ENCODE assay signal across 14 cellular contexts in genomic region chr7:137091396-137091795, GRCh38.
DNase-seq lines count a peak whose midpoint lies in the region; ATAC-seq and TF ChIP-seq lines count a peak whose summit lies in the region.
"Had no signal": no experiment of that assay in that cellular context is flagged by ENCODE, and none has a peak within 500 bp of the region (broad histone marks: within the 10 kb centered on the region; RNA-seq: fewer than 3 reads in every experiment).

No MANE protein-coding gene starts in this region.

- H2BK15ac ChIP-seq in mesenchymal stem cell (ENCODE audit: low read depth, poor library complexity, severe bottlenecking), result no peak overlapping the region

- H3K4me1 ChIP-seq in mesenchymal stem cell (ENCODE audit: control insufficient read depth, insufficient read depth, low read depth, low read length) (no peaks in the 10 kb centered on the region), GM23248 (ENCODE audit: insufficient read depth) (no peaks in the 10 kb centered on the region)
- H3K4me1 ChIP-seq: tibial artery had no signal

- H3K4me3 ChIP-seq in choroid plexus epithelial cell (ENCODE audit: low read depth, low read length) (no peak overlapping the region), mesenchymal stem cell (ENCODE audit: insufficient read depth in 1 of 2, low read depth in 1 of 2, low read length in 2 of 2) (no peak overlapping the region), GM23248 (no peak overlapping the region)
- H3K4me3 ChIP-seq: SK-N-MC, tibial artery had no signal

- H4K20me1 ChIP-seq in GM23248 (ENCODE audit: insufficient read depth), result no peaks in the 10 kb centered on the region

- no peak overlapping the region for H3K27ac ChIP-seq in mesenchymal stem cell (ENCODE audit: low read length, poor library complexity, severe bottlenecking)
- H3K27ac ChIP-seq in GM23248, result no peak overlapping the region
- H3K27ac ChIP-seq: SK-N-MC, tibial artery had no signal

- in situ Hi-C loops in KBM-7 (cut with MboI; ENCODE audit: low pct_unique_long_range_greater_than_20kb, low sequenced_read_pairs), result no loop called here
- in situ Hi-C loops in GM23248 (cut with MboI), result no loop called here
- in situ Hi-C loops in ACHN (cut with HindIII; ENCODE audit: low pct_ligation_motif_present, low pct_unique_long_range_greater_than_20kb, low sequenced_read_pairs), result no loop called here

- no peaks in the 10 kb centered on the region for H3K79me1 ChIP-seq in mesenchymal stem cell (replicated peaks; ENCODE audit: low read length, poor library complexity, severe bottlenecking)

- H3K9me2 ChIP-seq in GM23248 (ENCODE audit: insufficient read depth), result no peaks in the 10 kb centered on the region

- peak; percentile 73 for TF ChIP-seq CTCF in choroid plexus epithelial cell (conservative IDR thresholded peaks at IDR 0.05; ENCODE audit: low read depth, low read length)

- H2BK120ac ChIP-seq in mesenchymal stem cell (ENCODE audit: low read depth, low read length), result no peak overlapping the region

- no peak overlapping the region for H3K14ac ChIP-seq in mesenchymal stem cell (ENCODE audit: low read length in 2 of 2)

- H4K91ac ChIP-seq in mesenchymal stem cell (ENCODE audit: low read length), result peak overlapping the region; percentile 59

- no peak overlapping the region for H2AK5ac ChIP-seq in mesenchymal stem cell (ENCODE audit: low read length, severe bottlenecking)

- H3K36me3 ChIP-seq in mesenchymal stem cell (ENCODE audit: control insufficient read depth in 1 of 2, insufficient read depth in 2 of 2, low read depth in 1 of 2, low read length in 2 of 2), result no peaks in the 10 kb centered on the region
- H3K36me3 ChIP-seq in GM23248 (ENCODE audit: low read depth), result no peaks in the 10 kb centered on the region
- H3K36me3 ChIP-seq: tibial artery had no signal

- no peak for ATAC-seq in GM19351 (IDR thresholded peaks at IDR 0.05; ENCODE audit: unreplicated experiment)

- H3K4me2 ChIP-seq in mesenchymal stem cell (ENCODE audit: low read length, poor library complexity, severe bottlenecking) (no peak overlapping the region), GM23248 (ENCODE audit: unreplicated experiment) (no peak overlapping the region)

- no peak overlapping the region for H2BK5ac ChIP-seq in mesenchymal stem cell (ENCODE audit: low read depth, low read length, poor library complexity, severe bottlenecking)

- H3K9me3 ChIP-seq in mesenchymal stem cell (ENCODE audit: control insufficient read depth, low read length), result no peaks in the 10 kb centered on the region
- H3K9me3 ChIP-seq in GM23248 (ENCODE audit: low read depth), result no peaks in the 10 kb centered on the region
- H3K9me3 ChIP-seq: tibial artery had no signal

- H2AFZ ChIP-seq in mesenchymal stem cell (ENCODE audit: low read depth, low read length) (no peak overlapping the region), GM23248 (no peak overlapping the region)

- no peak overlapping the region for H4K8ac ChIP-seq in mesenchymal stem cell (ENCODE audit: low read length)

- no peaks in the 10 kb centered on the region for H3F3A ChIP-seq in GM23248 (ENCODE audit: insufficient read depth)

- no peak overlapping the region for H3K23ac ChIP-seq in mesenchymal stem cell (ENCODE audit: low read length in 2 of 2)

- DNase-seq in D341Med (ENCODE audit: low spot score) (peak; percentile 36), KBM-7 (peak; percentile 15), choroid plexus epithelial cell (ENCODE audit: low read depth) (peak; percentile 61), mesenchymal stem cell (peak; percentile 56), GM23248 (no peak), ACHN (no peak), germinal center (ENCODE audit: low spot score) (no peak)
- DNase-seq: activated CD4-positive, alpha-beta memory T cell treated with anti-CD3 and anti-CD28 coated beads, Interleukin-2, amount 10 ng/mL, durations not matched to agents 7 days and 5 days; activated naive CD8-positive, alpha-beta T cell treated with anti-CD3 and anti-CD28 coated beads, Interleukin-2, amount 10 ng/mL, durations not matched to agents 7 days and 5 days; DMS153; GOT3; tibial artery had no signal

- no peaks in the 10 kb centered on the region for H3K27me3 ChIP-seq in mesenchymal stem cell (ENCODE audit: control insufficient read depth in 1 of 2, insufficient read depth in 1 of 2, low read length in 2 of 2)
- H3K27me3 ChIP-seq in GM23248 (replicated peaks; ENCODE audit: insufficient read depth), result no peaks in the 10 kb centered on the region
- H3K27me3 ChIP-seq: tibial artery had no signal

- H2BK12ac ChIP-seq in mesenchymal stem cell (ENCODE audit: low read length in 2 of 2), result peak overlapping the region; percentile 46 to 86

- peak overlapping the region in 1 of 2 experiments; percentile 1 for H3K18ac ChIP-seq in mesenchymal stem cell (ENCODE audit: low read depth in 1 of 2, low read length in 2 of 2)

- no peaks in the 10 kb centered on the region for H3K79me2 ChIP-seq in GM23248 (ENCODE audit: insufficient read depth)

- peak overlapping the region in 1 of 2 experiments; percentile 75 for H3K4ac ChIP-seq in mesenchymal stem cell (ENCODE audit: low read depth in 1 of 2, low read length in 2 of 2)

- H3K9ac ChIP-seq in mesenchymal stem cell (ENCODE audit: low read length) (no peak overlapping the region), GM23248 (no peak overlapping the region)

- WGBS in mesenchymal stem cell, result 60% methylated on average over 1 of the region's 2 CpGs
- 73 to 84% methylated on average over 2 of the region's 2 CpGs for WGBS in GM23248 (ENCODE audit: low coverage in 1 of 2, low lambda C conversion rate in 2 of 2, missing lambda C conversion rate in 2 of 2), 2 experiments

Comparison
In these comparisons a context has a peak if more than half of its experiments do, and no peak if none do; other contexts are left out.
1. DNase-seq: peak in D341Med (single experiment), KBM-7 (single experiment), choroid plexus epithelial cell (single experiment) and mesenchymal stem cell (single experiment); none in GM23248 (single experiment), ACHN (single experiment) and germinal center (single experiment).